ENCODE assay signal across 9 cellular contexts in the genomic region with DNA sequence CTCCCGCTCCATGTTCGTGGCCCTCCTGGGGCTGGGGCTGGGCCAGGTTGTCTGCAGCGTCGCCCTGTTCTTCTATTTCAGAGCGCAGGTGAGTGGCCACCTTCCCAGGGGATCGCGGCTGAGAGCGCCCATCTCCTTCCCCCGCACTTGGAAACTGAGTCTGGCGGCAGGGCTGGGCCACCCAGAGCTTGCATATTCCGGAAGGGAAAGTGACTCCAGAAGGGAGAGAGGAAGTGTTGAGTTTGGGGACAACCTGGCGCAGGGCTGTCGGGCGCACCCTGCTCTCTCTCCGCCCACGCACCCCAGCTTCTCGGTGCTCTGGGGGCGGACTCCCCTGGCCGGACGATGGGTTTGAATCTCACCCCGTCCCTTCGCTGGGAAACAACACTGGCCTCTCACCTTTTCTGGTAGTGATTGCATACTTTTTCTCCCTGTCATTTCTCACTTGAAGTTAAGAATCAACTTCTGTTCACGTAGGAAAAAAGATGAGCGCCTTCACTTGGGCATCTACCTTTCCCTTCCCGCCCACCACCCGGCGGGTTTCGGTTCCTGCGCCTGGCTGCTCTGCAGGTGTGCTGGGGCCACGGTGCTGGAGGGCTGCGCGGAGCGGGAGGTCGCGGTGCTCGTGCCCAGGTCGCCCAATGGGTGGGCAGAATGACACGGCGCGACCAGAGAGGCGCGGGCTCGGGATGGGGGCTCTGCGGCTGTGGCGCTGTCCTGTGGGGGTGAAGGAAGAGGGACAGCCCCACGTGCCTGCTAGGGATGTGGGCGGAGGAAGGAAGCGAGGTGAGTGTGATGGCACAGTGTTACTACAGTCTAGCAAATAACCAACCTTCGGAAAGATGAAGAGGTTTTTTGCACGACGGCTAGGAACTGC. TPM values are rescaled to one million over a fixed set of nuclear protein-coding genes. Genes with fewer than 3 reads are reported as not detected.
DNase-seq lines count a peak whose midpoint lies in the region; ATAC-seq and TF ChIP-seq lines count a peak whose summit lies in the region.
"Had no signal": no experiment of that assay in that cellular context is flagged by ENCODE, and none has a peak within 500 bp of the region (broad histone marks: within the 10 kb centered on the region; RNA-seq: fewer than 3 reads in every experiment).

No MANE protein-coding gene starts in this region.

- no peak for TF ChIP-seq POLR2A in breast epithelium (IDR thresholded peaks at IDR 0.05)

- no peak overlapping the region for H3K27ac ChIP-seq in breast epithelium
- H3K27ac ChIP-seq: C4-2B had no signal

- TF ChIP-seq CTCF in breast epithelium (IDR thresholded peaks at IDR 0.05) (no peak), MCF 10A (IDR thresholded peaks at IDR 0.05; ENCODE audit: unreplicated experiment) (no peak)

- peaks cover 0 to 36% of the 10 kb centered on the region in 2 donors for H3K27me3 ChIP-seq in breast epithelium

- no peak overlapping the region for H3K4me3 Mint-ChIP-seq in MCF 10A (ENCODE audit: unreplicated experiment)
- H3K4me3 Mint-ChIP-seq in activated T-cell treated with anti-CD3 and anti-CD28 coated beads, Interleukin-2, amount 50 U/mL, for 72 hours: peak overlapping the region; percentile 83 to 92

- no peaks in the 10 kb centered on the region for H3K4me1 Mint-ChIP-seq in MCF 10A (ENCODE audit: insufficient read depth, unreplicated experiment)
- H3K4me1 Mint-ChIP-seq in activated T-cell treated with anti-CD3 and anti-CD28 coated beads, Interleukin-2, amount 50 U/mL, for 72 hours (ENCODE audit: low read depth): peaks cover 35% of the 10 kb centered on the region

- DNase-seq in breast epithelium (ENCODE audit: low spot score in 2 of 2): no peak
- no peak for DNase-seq in MCF 10A (ENCODE audit: unreplicated experiment)
- DNase-seq in activated T-cell treated with anti-CD3 and anti-CD28 coated beads, Interleukin-2, amount 50 U/mL, for 72 hours: peak; percentile 58 to 60
- peak; percentile 57 for DNase-seq in iPS-NIHi11 (ENCODE audit: low spot score)
- DNase-seq in stimulated activated CD4-positive, alpha-beta T cell treated with anti-CD3 and anti-CD28 coated beads, Interleukin-4, amount 100 ng/mL, for 48 hours (ENCODE audit: low read depth in 2 of 2): peak; percentile 59 to 63
- DNase-seq in DMS79 treated with DMSO at 0.1 percent for 48 hours (lab: John Stamatoyannopoulos, UW): no peak
- DNase-seq in AG08395 (ENCODE audit: low spot score): no peak

- peak; percentile 54 for ATAC-seq in HG03439 (IDR thresholded peaks at IDR 0.05; ENCODE audit: unreplicated experiment)
- peak; percentile 78 to 80 for ATAC-seq in activated T-cell treated with anti-CD3 and anti-CD28 coated beads, Interleukin-2, amount 50 U/mL, for 72 hours (replicated peaks in 1 of 2)

- no peak overlapping the region for H3K27ac Mint-ChIP-seq in MCF 10A (ENCODE audit: low read depth, unreplicated experiment)
- peak overlapping the region; percentile 22 for H3K27ac Mint-ChIP-seq in activated T-cell treated with anti-CD3 and anti-CD28 coated beads, Interleukin-2, amount 50 U/mL, for 72 hours

- no peaks in the 10 kb centered on the region for H3K4me1 ChIP-seq in breast epithelium

- H3K4me3 ChIP-seq in breast epithelium: peak overlapping the region; percentile 27 to 63 (median 49)

- no peaks in the 10 kb centered on the region for H3K27me3 Mint-ChIP-seq in MCF 10A (ENCODE audit: insufficient read depth, unreplicated experiment)
- H3K27me3 Mint-ChIP-seq in activated T-cell treated with anti-CD3 and anti-CD28 coated beads, Interleukin-2, amount 50 U/mL, for 72 hours (ENCODE audit: low read depth): peaks cover 56% of the 10 kb centered on the region

- peaks cover 0 to 5% of the 10 kb centered on the region in 2 donors for H3K9me3 ChIP-seq in breast epithelium

- POLR2A ChIA-PET in MCF 10A (lab: Yijun Ruan, JAX): no interaction called here

- intact Hi-C loops in breast epithelium (cut with DNase I; ENCODE audit: low total_unique reads): no loop called here
- intact Hi-C loops in MCF 10A (cut with micrococcal nuclease): no loop called here

- no TSS peak for BruUV-seq in MCF 10A (replicated peaks; lab: Mats Ljungman, UMichigan)

- H3K36me3 Mint-ChIP-seq in MCF 10A (ENCODE audit: insufficient read depth, unreplicated experiment): no peaks in the 10 kb centered on the region
- peaks cover 8 to 13% of the 10 kb centered on the region in 2 donors for H3K36me3 Mint-ChIP-seq in activated T-cell treated with anti-CD3 and anti-CD28 coated beads, Interleukin-2, amount 50 U/mL, for 72 hours (ENCODE audit: insufficient read depth in 2 of 2)

- H3K36me3 ChIP-seq in breast epithelium: no peaks in the 10 kb centered on the region

- peaks cover 16% of the 10 kb centered on the region for H3K9me3 Mint-ChIP-seq in MCF 10A (ENCODE audit: unreplicated experiment)
- H3K9me3 Mint-ChIP-seq in activated T-cell treated with anti-CD3 and anti-CD28 coated beads, Interleukin-2, amount 50 U/mL, for 72 hours: peaks cover 1 to 7% of the 10 kb centered on the region in 2 donors

- CTCF ChIA-PET in MCF 10A (lab: Yijun Ruan, JAX): no interaction called here

RNA-seq across cellular contexts. Expression of a gene that starts 0.7 kb away (rescaled TPM):
- total RNA-seq in breast epithelium: 1 to 10 TPM in 1 of 3 donors, under 1 TPM in 1, not detected in 1; 0.98 to 1.9 TPM
- not detected in 2 replicates for total RNA-seq in MCF 10A (2022)
- total RNA-seq in activated T-cell treated with anti-CD3 and anti-CD28 coated beads, Interleukin-2, amount 50 U/mL, for 72 hours: 1 to 10 TPM; 1.6 to 2.2 TPM

Comparison
In these comparisons a context has a peak if more than half of its experiments do, and no peak if none do; other contexts are left out.
1. DNase-seq: peak in activated T-cell treated with anti-CD3 and anti-CD28 coated beads, Interleukin-2, amount 50 U/mL, for 72 hours (2 of 2), iPS-NIHi11 (single experiment) and stimulated activated CD4-positive, alpha-beta T cell treated with anti-CD3 and anti-CD28 coated beads, Interleukin-4, amount 100 ng/mL, for 48 hours (2 of 2); none in breast epithelium (0 of 2), MCF 10A (single experiment), DMS79 treated with DMSO at 0.1 percent for 48 hours (single experiment) and AG08395 (single experiment).